ENCODE assay signal across 8 cellular contexts in the genomic region with DNA sequence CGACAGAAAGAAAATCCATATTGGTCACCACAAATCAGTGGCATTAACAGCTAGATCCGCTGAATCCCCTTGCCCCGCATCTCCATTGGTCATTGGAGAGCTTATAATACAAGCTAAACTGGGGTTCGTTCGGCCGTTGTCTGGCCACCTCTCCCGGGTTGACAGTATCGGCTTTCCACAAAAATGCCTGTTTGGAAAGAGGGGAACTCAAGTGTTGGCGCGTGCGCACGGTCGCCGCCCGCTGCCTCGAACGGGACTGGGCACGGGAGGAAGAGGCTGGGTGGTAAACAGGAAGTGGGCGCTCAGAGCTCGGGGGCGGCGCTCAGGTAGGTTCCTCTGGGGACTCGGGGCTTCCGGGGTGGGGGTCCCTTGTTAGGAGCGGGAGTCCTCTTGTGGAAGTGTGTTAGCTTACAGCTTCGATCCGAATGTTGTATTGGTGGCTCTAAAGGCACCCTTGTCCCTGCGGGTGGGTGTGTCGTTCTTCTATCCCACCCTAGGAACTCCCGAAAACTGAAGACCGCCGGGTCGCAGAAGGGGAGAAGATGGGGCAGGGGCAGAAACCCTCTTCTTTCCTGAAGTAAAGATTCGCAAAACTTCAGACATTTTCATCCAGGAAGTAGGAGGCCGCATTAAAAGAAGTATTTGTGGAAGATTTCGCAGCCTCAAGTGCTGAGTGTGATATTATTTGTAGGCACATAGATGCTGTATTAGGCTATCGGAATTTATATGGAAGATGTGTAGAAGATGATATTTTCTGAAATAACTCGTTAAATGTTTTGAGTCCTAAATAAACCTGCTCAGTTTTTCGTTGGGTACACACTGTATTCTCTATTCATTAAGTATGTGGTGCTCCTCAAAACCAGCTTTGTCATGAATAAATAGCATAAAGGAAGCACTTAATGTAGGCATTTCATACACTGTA. TPM values are rescaled to one million over a fixed set of nuclear protein-coding genes. Genes with fewer than 3 reads are reported as not detected.
DNase-seq lines count a peak whose midpoint lies in the region; ATAC-seq and TF ChIP-seq lines count a peak whose summit lies in the region.

No MANE protein-coding gene starts in this region.

- peak overlapping the region; percentile 69 to 73 for H3K4me3 ChIP-seq in left lung

- no peak for TF ChIP-seq CTCF in left lung (IDR thresholded peaks at IDR 0.05)

- H3K4me1 ChIP-seq in left lung = peaks cover 24 to 59% of the 10 kb centered on the region in 2 donors

- peak; percentile 97 for DNase-seq in CD1c-positive myeloid dendritic cell (ENCODE audit: extremely low spot score)
- DNase-seq in NCI-H69 (lab: John Stamatoyannopoulos, UW) = peak; percentile 99
- DNase-seq in activated CD4-positive, alpha-beta T cell treated with anti-CD3 and anti-CD28 coated beads, Interleukin-2, amount 50 U/mL, for 1 hour = peak; percentile 88
- peak; percentile 95 for DNase-seq in dedifferentiated amniotic fluid mesenchymal stem cell (ENCODE audit: extremely low spot score)
- peak; percentile 96 to 97 for DNase-seq in left lung
- peak; percentile 78 to 79 for DNase-seq in stimulated activated CD4-positive, alpha-beta T cell treated with anti-CD3 and anti-CD28 coated beads, Interleukin-2, amount 100 ng/mL, for 48 hours

- no peaks in the 10 kb centered on the region for H3K27me3 ChIP-seq in left lung

- H3K36me3 ChIP-seq in left lung = peaks cover 0 to 34% of the 10 kb centered on the region in 2 donors

- intact Hi-C loops in left lung (cut with DNase I) = no loop called here

- H3K9me3 ChIP-seq in left lung = no peaks in the 10 kb centered on the region

- ATAC-seq in GM19372 (IDR thresholded peaks at IDR 0.05; ENCODE audit: low read depth, unreplicated experiment) (peak; percentile 57), HG03521 (IDR thresholded peaks at IDR 0.05; ENCODE audit: unreplicated experiment) (peak; percentile 51), left lung (peak; percentile 82)

- peak overlapping the region; percentile 99 for H3K27ac ChIP-seq in left lung

RNA-seq across cellular contexts. Expression of a gene that starts 1.0 kb away (rescaled TPM):
- 10 to 100 TPM; 47.2 to 52.6 TPM for total RNA-seq in left lung

RNA-seq across cellular contexts. Expression of a gene that starts 1.1 kb away (rescaled TPM):
- total RNA-seq in left lung = 10 to 100 TPM; 91.6 to 94.5 TPM

RNA-seq across cellular contexts. Expression of a gene that starts 23.6 kb away (rescaled TPM):
- not detected for total RNA-seq in left lung

Comparison
In these comparisons a context has a peak if more than half of its experiments do, and no peak if none do; other contexts are left out.
1. Peak in every context shown above with its lines: DNase-seq, ATAC-seq, H3K4me3 ChIP-seq and H3K27ac ChIP-seq.